28 cellular contexts compared by ENCODE assay signal in the genomic region with DNA sequence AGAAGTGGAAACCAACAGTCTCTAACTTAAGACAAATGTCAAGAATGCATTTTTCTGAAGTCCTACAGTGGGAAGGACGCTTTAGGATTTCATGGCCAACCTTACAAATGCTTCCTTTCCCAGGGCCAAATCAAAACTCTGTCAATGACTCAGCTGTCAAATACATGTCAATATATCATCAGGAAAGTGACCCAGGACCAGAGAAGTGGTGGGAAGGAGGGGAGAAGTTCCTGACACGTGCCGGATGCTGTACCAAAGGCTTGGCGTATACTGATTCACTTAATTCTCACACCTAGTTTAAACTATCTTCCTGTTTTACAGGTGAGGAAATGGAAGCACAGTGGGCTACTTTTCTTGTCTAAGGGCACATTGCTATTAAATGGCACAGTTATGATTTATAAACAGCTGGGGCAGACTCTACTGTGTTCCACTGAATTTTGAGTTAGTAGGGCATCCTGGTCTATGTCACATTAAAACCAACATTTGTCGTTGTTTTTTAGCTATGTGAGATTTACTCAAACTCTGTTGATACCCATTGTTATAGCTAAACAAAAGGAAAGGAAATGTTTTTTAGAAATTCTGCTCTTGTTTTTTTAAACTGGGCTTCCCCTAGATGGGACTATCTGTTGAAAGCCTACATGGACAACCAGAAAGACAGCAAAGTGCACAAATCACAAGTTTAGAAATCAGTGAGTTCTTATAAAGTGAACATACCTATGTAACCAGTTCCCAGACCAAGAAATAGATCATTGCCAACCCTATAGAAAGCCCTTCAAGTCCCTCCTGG.
"Had no signal": no experiment of that assay in that cellular context is flagged by ENCODE, and none has a peak within 500 bp of the region (broad histone marks: within the 10 kb centered on the region; RNA-seq: fewer than 3 reads in every experiment).

No MANE protein-coding gene starts in this region.

- ATAC-seq: activated CD4-positive, CD25-positive, alpha-beta regulatory T cell treated with anti-CD3 and anti-CD28 coated beads, Interleukin-2, amount 50 U/mL, for 24 hours; activated CD8-positive, alpha-beta memory T cell treated with anti-CD3 and anti-CD28 coated beads, Interleukin-2, amount 10 ng/mL, durations not matched to agents 7 days and 5 days; activated naive CD4-positive, alpha-beta T cell treated with anti-CD3 and anti-CD28 coated beads, Interleukin-2, amount 50 U/mL, for 72 hours; left lung; natural killer cell; stimulated activated naive CD8-positive, alpha-beta T cell treated with anti-CD3 and anti-CD28 coated beads, Interleukin-15, amount 100 ng/mL, for 72 hours had no signal

- H3K4me3 Mint-ChIP-seq: activated CD4-positive, alpha-beta memory T cell treated with anti-CD3 and anti-CD28 coated beads, Interleukin-2, amount 10 ng/mL, durations not matched to agents 7 days and 5 days; activated CD4-positive, alpha-beta T cell treated with anti-CD3 and anti-CD28 coated beads, Interleukin-2, amount 10 ng/mL, durations not matched to agents 24 days and 14 days; activated CD8-positive, alpha-beta memory T cell treated with anti-CD3 and anti-CD28 coated beads, Interleukin-2, amount 10 ng/mL, durations not matched to agents 7 days and 5 days; activated T-helper 1 cell treated with anti-CD3 and anti-CD28 coated beads, Interleukin-12 subunit alpha, Interleukin-12 subunit beta, Interleukin-2, Interleukin-4 antibody, amounts not matched to agents 30 ng/mL and 10 ng/mL and 1 ng/mL, durations not matched to agents 14 hours and 24 hours and 36 hours; mesothelial cell of epicardium; natural killer cell; T-helper 1 cell treated with Interleukin-12 subunit alpha and Interleukin-12 subunit beta and Interleukin-4 antibody, amounts not matched to agents 30 μg/mL and 1 μg/mL, for 36 hours had no signal

- H3K9me3 ChIP-seq: esophagus muscularis mucosa, left lung, ovary, prostate gland, right atrium auricular region, tibial artery had no signal

- H3K36me3 ChIP-seq: brain microvascular endothelial cell, esophagus muscularis mucosa, left lung, ovary, prostate gland, right atrium auricular region, tibial artery had no signal

- H3K27ac ChIP-seq: brain microvascular endothelial cell, esophagus muscularis mucosa, ovary, prostate gland, right atrium auricular region, tibial artery had no signal

- H3K27me3 Mint-ChIP-seq: activated CD4-positive, alpha-beta T cell treated with anti-CD3 and anti-CD28 coated beads, Interleukin-2, amount 10 ng/mL, durations not matched to agents 24 days and 14 days; activated CD8-positive, alpha-beta memory T cell treated with anti-CD3 and anti-CD28 coated beads, Interleukin-2, amount 10 ng/mL, durations not matched to agents 7 days and 5 days; stimulated activated naive CD8-positive, alpha-beta T cell treated with anti-CD3 and anti-CD28 coated beads, Interleukin-15, amount 100 ng/mL, for 72 hours had no signal

- H3K4me3 ChIP-seq: esophagus muscularis mucosa, left lung, ovary, prostate gland, right atrium auricular region, tibial artery had no signal

- H3K36me3 Mint-ChIP-seq: mesothelial cell of epicardium, natural killer cell had no signal

- H3K27me3 ChIP-seq: brain microvascular endothelial cell, esophagus muscularis mucosa, left lung, ovary, right atrium auricular region, tibial artery had no signal

- H3K4me1 ChIP-seq: prostate gland had no signal

- DNase-seq: activated CD4-positive, alpha-beta memory T cell treated with anti-CD3 and anti-CD28 coated beads, Interleukin-2, amount 10 ng/mL, durations not matched to agents 7 days and 5 days; activated CD4-positive, alpha-beta T cell treated with anti-CD3 and anti-CD28 coated beads, Interleukin-2, amount 10 ng/mL, durations not matched to agents 24 days and 14 days; activated CD8-positive, alpha-beta memory T cell treated with anti-CD3 and anti-CD28 coated beads, Interleukin-2, amount 10 ng/mL, durations not matched to agents 7 days and 5 days; activated gamma-delta T cell treated with Interleukin-2 at 50 U/mL for 16 hours; activated T-cell treated with anti-CD3 and anti-CD28 coated beads for 4 hours; aorta; brain microvascular endothelial cell; caudate nucleus; dermis blood vessel endothelial cell; effector CD8-positive, alpha-beta T cell; hippocampal formation; kidney glomerular epithelial cell; left lung; natural killer cell; ovary; stimulated activated CD4-positive, alpha-beta T cell treated with anti-CD3 and anti-CD28 coated beads, Interleukin-12 subunit alpha, Interleukin-12 subunit beta, amount 100 ng/mL, for 4 hours; stimulated activated CD4-positive, alpha-beta T cell treated with anti-CD3 and anti-CD28 coated beads, Interleukin-4, amount 100 ng/mL, for 4 hours; stimulated activated naive CD8-positive, alpha-beta T cell treated with anti-CD3 and anti-CD28 coated beads, Interleukin-15, amount 100 ng/mL, for 72 hours; T1000; tibial artery had no signal

- H3K27ac Mint-ChIP-seq: activated CD4-positive, alpha-beta memory T cell treated with anti-CD3 and anti-CD28 coated beads, Interleukin-2, amount 10 ng/mL, durations not matched to agents 7 days and 5 days; activated CD4-positive, alpha-beta T cell treated with anti-CD3 and anti-CD28 coated beads, Interleukin-2, amount 10 ng/mL, durations not matched to agents 24 days and 14 days; activated CD8-positive, alpha-beta memory T cell treated with anti-CD3 and anti-CD28 coated beads, Interleukin-2, amount 10 ng/mL, durations not matched to agents 7 days and 5 days; activated naive CD4-positive, alpha-beta T cell treated with anti-CD3 and anti-CD28 coated beads, Interleukin-2, amount 50 U/mL, for 72 hours; activated T-helper 1 cell treated with anti-CD3 and anti-CD28 coated beads, Interleukin-12 subunit alpha, Interleukin-12 subunit beta, Interleukin-2, Interleukin-4 antibody, amounts not matched to agents 30 ng/mL and 10 ng/mL and 1 ng/mL, durations not matched to agents 14 hours and 24 hours and 36 hours; mesothelial cell of epicardium; natural killer cell; T-helper 1 cell treated with Interleukin-12 subunit alpha and Interleukin-12 subunit beta and Interleukin-4 antibody, amounts not matched to agents 30 μg/mL and 1 μg/mL, for 36 hours had no signal
